28 cellular contexts compared by ENCODE assay signal in the genomic region with DNA sequence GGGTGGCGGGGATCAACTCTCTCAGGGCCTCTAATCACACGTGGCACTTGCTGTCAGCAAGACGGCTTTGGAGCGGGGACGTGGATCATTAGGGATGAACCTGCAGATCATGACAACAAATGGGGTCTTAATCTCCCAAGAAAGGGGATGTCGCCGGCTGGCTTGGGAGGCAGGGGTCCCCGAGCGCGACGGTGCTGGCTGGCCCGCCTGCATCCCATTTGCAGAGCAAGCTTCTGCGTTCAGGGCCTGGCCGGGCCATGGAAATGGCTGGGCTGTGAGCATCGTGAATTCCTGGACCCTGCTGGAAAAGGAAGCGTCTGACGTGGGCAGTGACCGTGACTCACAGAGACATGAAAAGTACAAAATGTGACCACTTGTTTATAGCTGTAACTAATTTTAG.
DNase-seq lines count a peak whose midpoint lies in the region; ATAC-seq and TF ChIP-seq lines count a peak whose summit lies in the region.
"Had no signal": no experiment of that assay in that cellular context is flagged by ENCODE, and none has a peak within 500 bp of the region (broad histone marks: within the 10 kb centered on the region; RNA-seq: fewer than 3 reads in every experiment).

No MANE protein-coding gene starts in this region.

- intact Hi-C loops in tibial artery (cut with DNase I; ENCODE audit: low total_unique reads), result no loop called here

- no peaks in the 10 kb centered on the region for H3K27me3 ChIP-seq in tibial artery
- no peaks in the 10 kb centered on the region for H3K27me3 ChIP-seq in HAP-1 (ENCODE audit: low read depth)
- H3K27me3 ChIP-seq: esophagus squamous epithelium, vagina had no signal

- H3K27ac ChIP-seq in tibial artery, result peak overlapping the region in 1 of 2 donors; percentile 11
- H3K27ac ChIP-seq: esophagus squamous epithelium, GM23248, RWPE1, skin epidermis, vagina had no signal

- no peaks in the 10 kb centered on the region for H3K36me3 ChIP-seq in tibial artery
- H3K36me3 ChIP-seq in HAP-1 (replicated peaks), result no peaks in the 10 kb centered on the region
- H3K36me3 ChIP-seq: esophagus squamous epithelium, vagina had no signal

- H3K9me3 ChIP-seq in tibial artery (no peaks in the 10 kb centered on the region), HAP-1 (no peaks in the 10 kb centered on the region; the same call in 1 of the 2 replicates)
- H3K9me3 ChIP-seq: SK-N-SH, vagina had no signal

- ATAC-seq in GM19395 (IDR thresholded peaks at IDR 0.05; ENCODE audit: unreplicated experiment), result no peak
- ATAC-seq: activated T-cell treated with anti-CD3 and anti-CD28 coated beads, Interleukin-2, amount 50 U/mL, for 72 hours; T-helper 17 cell had no signal

- in situ Hi-C loops in HAP-1 (cut with MboI; ENCODE audit: low sequenced_read_pairs), result no loop called here

- TF ChIP-seq CTCF in tibial artery (IDR thresholded peaks at IDR 0.05), result no peak

- DNase-seq in EL (peak; percentile 52), ecto neural progenitor cell (ENCODE audit: low spot score) (peak; percentile 53), mesenteric fat pad (ENCODE audit: low spot score) (peak; percentile 81), tibial artery (peak; percentile 26 to 70), HAP-1 (ENCODE audit: low spot score in 2 of 2) (no peak), NOMO-1 (lab: John Stamatoyannopoulos, UW; ENCODE audit: unreplicated experiment in 2 of 2) (no peak)
- no peak for DNase-seq in activated CD4-positive, CD25-positive, alpha-beta regulatory T cell (lab: John Stamatoyannopoulos, UW)
- DNase-seq: activated CD4-positive, alpha-beta T cell treated with anti-CD3 and anti-CD28 coated beads for 4 hours; activated naive CD4-positive, alpha-beta T cell treated with anti-CD3 and anti-CD28 coated beads, Interleukin-2, amount 10 ng/mL, durations not matched to agents 7 days and 5 days; activated T-cell treated with anti-CD3 and anti-CD28 coated beads, Interleukin-2, amount 50 U/mL, for 72 hours; anterior cingulate cortex; CD4-positive, alpha-beta T cell; cortex of kidney; endodermal cell; esophagus squamous epithelium; GM23248; IMR-90; kidney glomerular epithelial cell; NCI-H1105; NCI-H2029; NCI-H226; SK-N-SH; T-helper 17 cell had no signal

- H3K4me1 ChIP-seq in tibial artery (peaks cover 0 to 5% (median 0%) of the 10 kb centered on the region in 4 donors), HAP-1 (no peaks in the 10 kb centered on the region)
- H3K4me1 ChIP-seq: esophagus squamous epithelium, vagina had no signal

- no peak overlapping the region for H3K4me3 ChIP-seq in tibial artery
- no peak overlapping the region for H3K4me3 ChIP-seq in HAP-1
- H3K4me3 ChIP-seq: esophagus squamous epithelium, GM23248, lung, skin epidermis, vagina had no signal

Comparison
In these comparisons a context has a peak if more than half of its experiments do, and no peak if none do; other contexts are left out.
1. DNase-seq: peak in EL (single experiment), ecto neural progenitor cell (single experiment), mesenteric fat pad (single experiment) and tibial artery (2 of 2); none in activated CD4-positive, CD25-positive, alpha-beta regulatory T cell (0 of 4), HAP-1 (0 of 2) and NOMO-1 (0 of 2).